8 cellular contexts compared by ENCODE assay signal in the genomic region with DNA sequence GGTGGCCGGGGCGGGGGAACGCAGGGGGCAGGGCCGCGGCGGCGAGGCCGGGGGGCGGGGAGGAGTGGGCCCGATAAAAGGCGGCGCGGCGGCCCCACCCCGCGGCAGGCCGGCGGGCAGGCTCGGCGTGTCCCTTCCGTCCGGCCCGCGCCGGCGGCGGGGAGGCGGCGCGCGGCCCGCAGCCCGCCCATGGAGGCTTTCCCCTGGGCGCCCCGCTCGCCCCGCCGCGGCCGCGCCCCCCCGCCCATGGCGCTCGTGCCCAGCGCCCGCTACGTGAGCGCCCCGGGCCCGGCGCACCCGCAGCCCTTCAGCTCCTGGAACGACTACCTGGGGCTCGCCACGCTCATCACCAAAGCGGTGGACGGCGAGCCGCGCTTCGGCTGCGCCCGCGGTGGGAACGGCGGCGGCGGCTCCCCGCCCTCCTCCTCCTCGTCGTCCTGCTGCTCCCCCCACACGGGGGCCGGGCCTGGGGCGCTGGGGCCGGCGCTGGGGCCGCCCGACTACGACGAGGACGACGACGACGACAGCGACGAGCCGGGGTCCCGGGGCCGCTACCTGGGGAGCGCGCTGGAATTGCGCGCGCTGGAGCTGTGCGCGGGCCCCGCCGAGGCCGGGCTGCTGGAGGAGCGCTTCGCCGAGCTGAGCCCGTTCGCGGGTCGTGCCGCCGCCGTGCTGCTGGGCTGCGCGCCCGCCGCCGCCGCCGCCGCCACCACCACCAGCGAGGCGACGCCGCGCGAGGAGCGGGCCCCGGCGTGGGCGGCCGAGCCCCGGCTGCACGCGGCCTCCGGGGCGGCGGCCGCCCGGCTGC. TPM values are rescaled to one million over a fixed set of nuclear protein-coding genes. Genes with fewer than 3 reads are reported as not detected.
DNase-seq lines count a peak whose midpoint lies in the region; ATAC-seq and TF ChIP-seq lines count a peak whose summit lies in the region.

A gene with protein sequence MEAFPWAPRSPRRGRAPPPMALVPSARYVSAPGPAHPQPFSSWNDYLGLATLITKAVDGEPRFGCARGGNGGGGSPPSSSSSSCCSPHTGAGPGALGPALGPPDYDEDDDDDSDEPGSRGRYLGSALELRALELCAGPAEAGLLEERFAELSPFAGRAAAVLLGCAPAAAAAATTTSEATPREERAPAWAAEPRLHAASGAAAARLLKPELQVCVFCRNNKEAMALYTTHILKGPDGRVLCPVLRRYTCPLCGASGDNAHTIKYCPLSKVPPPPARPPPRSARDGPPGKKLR (plus strand): TSS at position 102 of the 808 bp plus-strand sequence. CDS start 88 bp downstream, at position 190.

- no peak for TF ChIP-seq CTCF in coronary artery (IDR thresholded peaks at IDR 0.05)
- TF ChIP-seq CTCF in mesothelial cell of epicardium (IDR thresholded peaks at IDR 0.05; ENCODE audit: unreplicated experiment), result no peak

- H3K36me3 Mint-ChIP-seq in mesothelial cell of epicardium, result peaks cover 10% of the 10 kb centered on the region

- H3K9me3 ChIP-seq in thymus (ENCODE audit: control insufficient read depth), result no peaks in the 10 kb centered on the region

- DNase-seq in activated effector memory CD4-positive, alpha-beta T cell treated with anti-CD3 and anti-CD28 coated beads, Interleukin-2, amount 50 U/mL, for 16 hours, result peak; percentile 71
- no peak for DNase-seq in activated effector memory CD4-positive, alpha-beta T cell treated with Interleukin-2 at 50 U/mL for 16 hours
- no peak for DNase-seq in coronary artery (ENCODE audit: low spot score)
- DNase-seq in mesothelial cell of epicardium (ENCODE audit: low spot score in 2 of 2, unreplicated experiment in 2 of 2), result peak in 1 of 2 experiments; percentile 52
- DNase-seq in NCI-H2107 treated with DMSO at 0.1 percent for 48 hours (lab: John Stamatoyannopoulos, UW; ENCODE audit: unreplicated experiment), result no peak

- H3K36me3 ChIP-seq in thymus (ENCODE audit: control insufficient read depth, insufficient read depth), result peaks cover 6% of the 10 kb centered on the region

- H3K27ac ChIP-seq in coronary artery (peak within 1 kb of the TSS; percentile 28 to 62), thymus (ENCODE audit: low read depth) (peak within 1 kb of the TSS; percentile 27)

- under 1% methylated on average over 135 of the region's 136 CpGs for WGBS in thymus

- peak within 1 kb of the TSS; percentile 70 for H3K4me3 Mint-ChIP-seq in mesothelial cell of epicardium

- peak within 1 kb of the TSS; percentile 53 for H3K27ac Mint-ChIP-seq in mesothelial cell of epicardium

- peak; percentile 19 for ATAC-seq in HG03045 (IDR thresholded peaks at IDR 0.05; ENCODE audit: unreplicated experiment)
- ATAC-seq in SK-N-SH treated with all-trans-retinoic acid at 6 μM for 48 hours, result peak; percentile 5; the same call in 2 of the 3 replicates

- H3K27me3 Mint-ChIP-seq in mesothelial cell of epicardium (ENCODE audit: low read depth), result no peaks in the 10 kb centered on the region

- H3K4me3 ChIP-seq in coronary artery, result peak within 1 kb of the TSS; percentile 77
- peak within 1 kb of the TSS; percentile 66 for H3K4me3 ChIP-seq in thymus (ENCODE audit: low read length)

- H3K4me1 Mint-ChIP-seq in mesothelial cell of epicardium, result peaks cover 28% of the 10 kb centered on the region

- peaks cover 14% of the 10 kb centered on the region for H3K4me1 ChIP-seq in thymus (ENCODE audit: control insufficient read depth, insufficient read depth, low read length)

- no peaks in the 10 kb centered on the region for H3K9me3 Mint-ChIP-seq in mesothelial cell of epicardium

- no peaks in the 10 kb centered on the region for H3K27me3 ChIP-seq in thymus (ENCODE audit: control insufficient read depth, insufficient read depth)

TF ChIP-seq in SK-N-SH treated with all-trans-retinoic acid at 6 μM for 48 hours, 23 proteins besides CTCF, POLR2A, EP300 and RAD21:
- no peak for TF ChIP-seq ZFP30 (CRISPR knock-in tag; IDR thresholded peaks at IDR 0.05)
- no peak for TF ChIP-seq TCF4 (CRISPR knock-in tag; IDR thresholded peaks at IDR 0.05; ENCODE audit: borderline replicate concordance)
- TF ChIP-seq ISL1 (CRISPR knock-in tag; IDR thresholded peaks at IDR 0.05), result no peak
- no peak for TF ChIP-seq CSDC2 (CRISPR knock-in tag; IDR thresholded peaks at IDR 0.05)
- TF ChIP-seq OSR1 (CRISPR knock-in tag; IDR thresholded peaks at IDR 0.05), result no peak
- TF ChIP-seq, protein P1, sequence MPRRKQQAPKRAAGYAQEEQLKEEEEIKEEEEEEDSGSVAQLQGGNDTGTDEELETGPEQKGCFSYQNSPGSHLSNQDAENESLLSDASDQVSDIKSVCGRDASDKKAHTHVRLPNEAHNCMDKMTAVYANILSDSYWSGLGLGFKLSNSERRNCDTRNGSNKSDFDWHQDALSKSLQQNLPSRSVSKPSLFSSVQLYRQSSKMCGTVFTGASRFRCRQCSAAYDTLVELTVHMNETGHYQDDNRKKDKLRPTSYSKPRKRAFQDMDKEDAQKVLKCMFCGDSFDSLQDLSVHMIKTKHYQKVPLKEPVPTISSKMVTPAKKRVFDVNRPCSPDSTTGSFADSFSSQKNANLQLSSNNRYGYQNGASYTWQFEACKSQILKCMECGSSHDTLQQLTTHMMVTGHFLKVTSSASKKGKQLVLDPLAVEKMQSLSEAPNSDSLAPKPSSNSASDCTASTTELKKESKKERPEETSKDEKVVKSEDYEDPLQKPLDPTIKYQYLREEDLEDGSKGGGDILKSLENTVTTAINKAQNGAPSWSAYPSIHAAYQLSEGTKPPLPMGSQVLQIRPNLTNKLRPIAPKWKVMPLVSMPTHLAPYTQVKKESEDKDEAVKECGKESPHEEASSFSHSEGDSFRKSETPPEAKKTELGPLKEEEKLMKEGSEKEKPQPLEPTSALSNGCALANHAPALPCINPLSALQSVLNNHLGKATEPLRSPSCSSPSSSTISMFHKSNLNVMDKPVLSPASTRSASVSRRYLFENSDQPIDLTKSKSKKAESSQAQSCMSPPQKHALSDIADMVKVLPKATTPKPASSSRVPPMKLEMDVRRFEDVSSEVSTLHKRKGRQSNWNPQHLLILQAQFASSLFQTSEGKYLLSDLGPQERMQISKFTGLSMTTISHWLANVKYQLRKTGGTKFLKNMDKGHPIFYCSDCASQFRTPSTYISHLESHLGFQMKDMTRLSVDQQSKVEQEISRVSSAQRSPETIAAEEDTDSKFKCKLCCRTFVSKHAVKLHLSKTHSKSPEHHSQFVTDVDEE (CRISPR knock-in tag; IDR thresholded peaks at IDR 0.05), result no peak
- TF ChIP-seq SNAI2 (CRISPR knock-in tag; IDR thresholded peaks at IDR 0.05), result no peak

RNA-seq across cellular contexts. Expression of the gene that starts here (rescaled TPM):
- total RNA-seq in mesothelial cell of epicardium, result 4.1 to 4.6 TPM (median 4.4 TPM) in 3 replicates
- polyA plus RNA-seq in thymus, result 3.2 TPM
